Comparison of ENCODE assay signal across 20 cellular contexts in genomic region chr16:1225051-1225451, GRCh38. TPM values are rescaled to one million over a fixed set of nuclear protein-coding genes. Genes with fewer than 3 reads are reported as not detected.
DNase-seq lines count a peak whose midpoint lies in the region; ATAC-seq and TF ChIP-seq lines count a peak whose summit lies in the region.
"Had no signal": no experiment of that assay in that cellular context is flagged by ENCODE, and none has a peak within 500 bp of the region (broad histone marks: within the 10 kb centered on the region; RNA-seq: fewer than 3 reads in every experiment).

Gene TPSG1 (minus strand): TSS chr16:1225268. CDS start chr16:1225252, 16 bp downstream.

- H3K36me3 ChIP-seq in Peyer's patch (no peaks in the 10 kb centered on the region), neuronal stem cell (replicated peaks in 1 of 2; ENCODE audit: control insufficient read depth in 2 of 2, insufficient read depth in 2 of 2, low read length in 2 of 2) (peaks cover 0 to 11% of the 10 kb centered on the region in 2 donors), transverse colon (no peaks in the 10 kb centered on the region)
- H3K36me3 ChIP-seq: SJSA1 had no signal

- ATAC-seq in left colon (peak; percentile 67), GM19467 (IDR thresholded peaks at IDR 0.05; ENCODE audit: unreplicated experiment) (no peak)
- ATAC-seq: PC-3 had no signal

- DNase-seq in Peyer's patch (peak in 2 of 3 donors; percentile 55 to 70), left colon (peak; percentile 51 to 68), neuronal stem cell (ENCODE audit: low spot score) (no peak), transverse colon (peak; percentile 43), NCI-H774 (lab: John Stamatoyannopoulos, UW) (no peak)
- no peak for DNase-seq in activated effector memory CD4-positive, alpha-beta T cell treated with Interleukin-2 at 50 U/mL for 16 hours
- DNase-seq: AML-193, DND-41, H7, KG1, MV-4-11, NCI-H187, NCI-H2107, NCI-H226, NCI-H524, PC-3 had no signal

- peak within 1 kb of the TSS; percentile 86 for H4K8ac ChIP-seq in neuronal stem cell (ENCODE audit: low read depth, low read length)

- H3K27ac ChIP-seq in Peyer's patch: peak within 1 kb of the TSS in 2 of 4 donors; percentile 45 to 66
- H3K27ac ChIP-seq in neuronal stem cell (replicated peaks; ENCODE audit: low read length): no peak within 1 kb of the TSS
- peak within 1 kb of the TSS; percentile 44 to 75 (median 57) for H3K27ac ChIP-seq in transverse colon
- H3K27ac ChIP-seq: C4-2B, SJSA1 had no signal

- no CpG with 5 or more reads among the region's 10 CpGs for WGBS in neuronal stem cell (ENCODE audit: extremely low coverage in 2 of 2, insufficient read length in 2 of 2, insufficient replicate concordance in 1 of 2), 2 donors
- 46% methylated on average over 9 of the region's 10 CpGs; no CpG with 5 or more reads in 1 of the 2 donors for WGBS in transverse colon (ENCODE audit: low coverage in 1 of 2), 2 donors

- H3K9me3 ChIP-seq in Peyer's patch (no peaks in the 10 kb centered on the region), neuronal stem cell (replicated peaks in 1 of 2; ENCODE audit: control insufficient read depth in 2 of 2, insufficient read depth in 1 of 2, low read depth in 1 of 2, low read length in 2 of 2) (no peaks in the 10 kb centered on the region), transverse colon (no peaks in the 10 kb centered on the region)
- H3K9me3 ChIP-seq: SJSA1 had no signal

- peaks cover 0 to 6% (median 0%) of the 10 kb centered on the region in 4 donors for H3K4me1 ChIP-seq in Peyer's patch
- no peaks in the 10 kb centered on the region for H3K4me1 ChIP-seq in neuronal stem cell (ENCODE audit: control insufficient read depth in 2 of 2, insufficient read depth in 1 of 2, low read depth in 1 of 2, low read length in 2 of 2)
- peaks cover 0 to 8% (median 3%) of the 10 kb centered on the region in 4 donors for H3K4me1 ChIP-seq in transverse colon
- H3K4me1 ChIP-seq: SJSA1 had no signal

- peak within 1 kb of the TSS; percentile 53 for H2BK5ac ChIP-seq in neuronal stem cell (ENCODE audit: low read length)

- H2AK5ac ChIP-seq in neuronal stem cell (ENCODE audit: low read depth, low read length): no peak within 1 kb of the TSS

- H4K91ac ChIP-seq in neuronal stem cell (ENCODE audit: low read depth, low read length, poor library complexity): no peak within 1 kb of the TSS

- H3K27me3 ChIP-seq in Peyer's patch: no peaks in the 10 kb centered on the region
- H3K27me3 ChIP-seq in neuronal stem cell (ENCODE audit: control insufficient read depth in 3 of 3, insufficient read depth in 3 of 3, low read depth in 1 of 3, low read length in 3 of 3): no peaks in the 10 kb centered on the region
- no peaks in the 10 kb centered on the region for H3K27me3 ChIP-seq in transverse colon

- H3K23ac ChIP-seq in neuronal stem cell (ENCODE audit: low read depth, low read length, poor library complexity): peak within 1 kb of the TSS; percentile 2

- TF ChIP-seq EP300 in transverse colon (IDR thresholded peaks at IDR 0.05; ENCODE audit: low read depth): no peak

- peaks cover 2% of the 10 kb centered on the region for H3K79me1 ChIP-seq in neuronal stem cell (ENCODE audit: low read depth, low read length)

- no peak within 1 kb of the TSS for H2BK120ac ChIP-seq in neuronal stem cell (ENCODE audit: low read depth, low read length)

- H2BK15ac ChIP-seq in neuronal stem cell (ENCODE audit: low read length): no peak within 1 kb of the TSS

- peak within 1 kb of the TSS; percentile 44 for H3K18ac ChIP-seq in neuronal stem cell (ENCODE audit: low read length)

- in situ Hi-C loops in transverse colon (cut with MboI; ENCODE audit: low pct_ligation_motif_present in 1 of 4, low pct_unique_long_range_greater_than_20kb in 1 of 4, low sequenced_read_pairs in 3 of 4): no loop called here

- TF ChIP-seq POLR2A in Peyer's patch (IDR thresholded peaks at IDR 0.05) (no peak), transverse colon (IDR thresholded peaks at IDR 0.05) (no peak)

- H3K4ac ChIP-seq in neuronal stem cell (ENCODE audit: low read length): no peak within 1 kb of the TSS

- intact Hi-C loops in left colon (cut with DNase I, micrococcal nuclease) (no loop called here), transverse colon (cut with DNase I; ENCODE audit: low total_unique reads) (no loop called here)

- peak within 1 kb of the TSS; percentile 71 for H3K14ac ChIP-seq in neuronal stem cell (ENCODE audit: low read length)

- peak within 1 kb of the TSS; percentile 30 for H2BK12ac ChIP-seq in neuronal stem cell (ENCODE audit: low read length)

- H3K4me2 ChIP-seq in neuronal stem cell (ENCODE audit: insufficient read depth, low read length, poor library complexity, severe bottlenecking): no peak within 1 kb of the TSS

- H3K9ac ChIP-seq in neuronal stem cell (ENCODE audit: low read depth, low read length, poor library complexity): peak within 1 kb of the TSS; percentile 30

- no peak within 1 kb of the TSS for H2AFZ ChIP-seq in neuronal stem cell (ENCODE audit: low read length)

- peak within 1 kb of the TSS in 1 of 4 donors; percentile 21 for H3K4me3 ChIP-seq in Peyer's patch
- no peak within 1 kb of the TSS for H3K4me3 ChIP-seq in neuronal stem cell (ENCODE audit: low read length in 2 of 2)
- H3K4me3 ChIP-seq in transverse colon: no peak within 1 kb of the TSS
- H3K4me3 ChIP-seq: SJSA1 had no signal

- TF ChIP-seq CTCF in Peyer's patch (IDR thresholded peaks at IDR 0.05) (no peak), transverse colon (IDR thresholded peaks at IDR 0.05) (no peak)

RNA-seq across cellular contexts. Expression of gene TPSG1, which starts in this region (rescaled TPM):
- total RNA-seq in Peyer's patch (10 to 100 TPM; 16.4 to 44.6 (median 29.5) TPM), left colon (100 to 1,000 TPM in 1 of 2 donors, 10 to 100 TPM in 1; 60.7 to 124 TPM), transverse colon (10 to 100 TPM in 3 of 4 donors, not detected in 1; 20.9 to 41.0 (median 24.0) TPM)
- polyA plus RNA-seq in neuronal stem cell (2013, experiment 1 of 2): not detected
- not detected for polyA plus RNA-seq in neuronal stem cell (2013, experiment 2 of 2)
- total RNA-seq: G401, H7, PC-3, SJSA1 had no signal

Comparison
In these comparisons a context has a peak if more than half of its experiments do, and no peak if none do; other contexts are left out.
1. DNase-seq: peak in Peyer's patch (2 of 3), left colon (2 of 2) and transverse colon (single experiment); none in neuronal stem cell (single experiment), activated effector memory CD4-positive, alpha-beta T cell treated with Interleukin-2 at 50 U/mL for 16 hours (single experiment) and NCI-H774 (single experiment).